ENCODE assay signal across 15 cellular contexts in the genomic region with DNA sequence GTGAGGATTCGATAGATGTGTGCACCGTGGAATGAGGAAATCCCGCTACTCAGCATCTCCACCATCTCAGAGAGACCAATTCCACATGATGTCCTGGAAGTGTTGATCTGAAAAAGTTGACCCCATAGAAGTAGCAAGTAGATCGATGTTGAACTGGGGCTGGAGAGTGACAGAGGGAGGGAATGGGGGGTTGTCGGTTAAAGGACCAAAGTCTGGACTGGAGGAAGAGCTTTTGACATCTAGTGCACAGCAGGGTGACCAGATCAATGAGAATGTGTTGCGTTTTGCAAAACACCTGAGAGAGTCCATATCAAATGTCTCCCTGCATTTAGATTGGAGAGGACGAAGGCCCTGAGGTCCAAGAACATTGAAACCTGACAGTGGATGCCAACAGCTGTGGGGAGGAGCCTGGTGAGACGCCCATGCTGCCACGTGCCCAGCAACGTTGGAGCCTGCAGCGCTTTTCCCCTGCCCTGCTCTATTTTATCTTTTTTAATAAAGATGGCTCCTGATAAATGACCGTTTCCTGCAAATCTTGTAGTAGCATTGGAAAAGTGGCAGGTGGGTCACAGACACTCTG.
"Had no signal": no experiment of that assay in that cellular context is flagged by ENCODE, and none has a peak within 500 bp of the region (broad histone marks: within the 10 kb centered on the region; RNA-seq: fewer than 3 reads in every experiment).

No MANE protein-coding gene starts in this region.

- ATAC-seq: activated CD4-positive, alpha-beta T cell treated with anti-CD3 and anti-CD28 coated beads for 36 hours; left colon; WTC11 had no signal

- H3K4me2 ChIP-seq: neural progenitor cell had no signal

- H3K27ac Mint-ChIP-seq: activated CD4-positive, alpha-beta memory T cell treated with anti-CD3 and anti-CD28 coated beads for 36 hours; activated CD4-positive, alpha-beta T cell treated with anti-CD3 and anti-CD28 coated beads for 36 hours; activated naive CD8-positive, alpha-beta T cell; mesothelial cell of epicardium; T-helper 2 cell treated with Interferon-gamma antibody and Interleukin-4, amounts not matched to agents 5 μg/mL and 100 μg/mL, for 36 hours; WTC11 had no signal

- H3K9me3 Mint-ChIP-seq: activated CD4-positive, alpha-beta memory T cell treated with anti-CD3 and anti-CD28 coated beads for 36 hours; mesothelial cell of epicardium; neural progenitor cell; T-helper 2 cell treated with Interferon-gamma antibody and Interleukin-4, amounts not matched to agents 5 μg/mL and 100 μg/mL, for 36 hours; WTC11 had no signal

- H3K27me3 ChIP-seq: sigmoid colon had no signal

- H3K36me3 ChIP-seq: esophagus squamous epithelium, neural progenitor cell, sigmoid colon, tibial artery had no signal

- H2AFZ ChIP-seq: neural progenitor cell, parathyroid adenoma had no signal

- DNase-seq: activated CD4-positive, alpha-beta T cell treated with anti-CD3 and anti-CD28 coated beads for 36 hours; effector CD8-positive, alpha-beta T cell; esophagus squamous epithelium; stimulated activated naive CD4-positive, alpha-beta T cell treated with Interleukin-2 at 50 U/mL for 16 hours had no signal

- H3K4me1 ChIP-seq: parathyroid adenoma had no signal

- H3K36me3 Mint-ChIP-seq: activated CD4-positive, alpha-beta memory T cell treated with anti-CD3 and anti-CD28 coated beads for 36 hours; activated naive CD8-positive, alpha-beta T cell; mesothelial cell of epicardium; neural progenitor cell; WTC11 had no signal

- H3K4me3 ChIP-seq: esophagus squamous epithelium, lung, neural progenitor cell, sigmoid colon, tibial artery had no signal

- H3K4me3 Mint-ChIP-seq: activated CD4-positive, alpha-beta memory T cell treated with anti-CD3 and anti-CD28 coated beads for 36 hours; activated CD4-positive, alpha-beta T cell treated with anti-CD3 and anti-CD28 coated beads for 36 hours; activated naive CD8-positive, alpha-beta T cell; mesothelial cell of epicardium; neural progenitor cell; WTC11 had no signal

- H3K9ac ChIP-seq: neural progenitor cell, parathyroid adenoma had no signal

- H3K27ac ChIP-seq: esophagus squamous epithelium, neural progenitor cell, parathyroid adenoma had no signal

- H3K9me3 ChIP-seq: esophagus squamous epithelium, sigmoid colon, tibial artery had no signal

- H3K79me2 ChIP-seq: parathyroid adenoma had no signal
